22 cellular contexts compared by ENCODE assay signal in the genomic region with DNA sequence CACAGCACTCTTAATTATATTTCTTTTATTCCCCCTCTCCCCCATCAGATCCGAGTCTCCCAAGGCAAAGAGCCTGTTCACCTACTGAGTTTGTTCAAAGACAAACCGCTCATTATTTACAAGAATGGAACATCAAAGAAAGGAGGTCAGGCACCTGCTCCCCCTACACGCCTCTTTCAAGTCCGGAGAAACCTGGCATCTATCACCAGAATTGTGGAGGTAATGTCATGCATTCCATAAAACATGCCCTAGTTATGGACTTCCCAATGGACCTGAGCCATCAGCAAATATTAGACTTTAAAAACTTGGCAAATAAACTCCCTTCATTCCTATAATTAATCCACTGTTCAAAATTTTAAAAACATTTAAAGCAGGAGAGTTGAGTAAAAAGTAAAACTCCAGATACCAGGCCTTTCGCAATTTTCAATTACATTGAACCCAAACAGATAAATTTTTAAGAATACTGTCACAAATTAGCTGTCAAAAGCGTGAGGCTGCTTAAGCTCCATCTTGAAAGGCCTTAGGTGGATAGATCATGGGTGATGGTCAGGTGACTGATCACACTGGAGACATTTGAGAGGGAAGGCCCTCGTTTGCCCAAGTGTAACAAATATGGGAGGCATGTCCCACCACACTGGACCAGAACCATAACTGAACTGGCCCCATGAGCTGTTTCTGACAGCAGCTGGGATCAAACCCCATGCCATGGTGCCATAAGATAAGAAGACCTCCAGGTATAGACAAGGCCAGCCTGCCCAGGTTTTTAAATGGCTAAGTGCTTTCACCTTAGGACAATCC.
"Had no signal": no experiment of that assay in that cellular context is flagged by ENCODE, and none has a peak within 500 bp of the region (broad histone marks: within the 10 kb centered on the region; RNA-seq: fewer than 3 reads in every experiment).

No MANE protein-coding gene starts in this region.

- H3K9me3 ChIP-seq: ascending aorta had no signal

- H3K36me3 Mint-ChIP-seq: brain, T-cell had no signal

- H3K36me3 ChIP-seq: ascending aorta had no signal

- H3K4me1 ChIP-seq: ascending aorta had no signal

- H3K4me3 ChIP-seq: ascending aorta had no signal

- H3K4me3 Mint-ChIP-seq: activated CD4-positive, alpha-beta T cell treated with anti-CD3 and anti-CD28 coated beads for 36 hours; activated CD8-positive, alpha-beta T cell treated with anti-CD3 and anti-CD28 coated beads, Interleukin-2, amount 10 ng/mL, durations not matched to agents 7 days and 5 days; activated naive CD8-positive, alpha-beta T cell treated with anti-CD3 and anti-CD28 coated beads, Interleukin-2, amount 50 U/mL, for 24 hours; brain; central memory CD8-positive, alpha-beta T cell; T-cell had no signal

- H3K9me3 Mint-ChIP-seq: activated naive CD4-positive, alpha-beta T cell treated with anti-CD3 and anti-CD28 coated beads, Interleukin-2, amount 50 U/mL, for 72 hours; activated naive CD8-positive, alpha-beta T cell treated with anti-CD3 and anti-CD28 coated beads, Interleukin-2, amount 50 U/mL, for 24 hours; brain; central memory CD8-positive, alpha-beta T cell; T-cell had no signal

- H3K27ac ChIP-seq: ascending aorta had no signal

- H3K27me3 ChIP-seq: ascending aorta had no signal

- DNase-seq: activated CD4-positive, alpha-beta T cell treated with anti-CD3 and anti-CD28 coated beads for 36 hours; activated CD4-positive, alpha-beta T cell treated with anti-CD3 and anti-CD28 coated beads, Interleukin-2, amount 50 U/mL, for 4 hours; activated CD8-positive, alpha-beta memory T cell treated with anti-CD3 and anti-CD28 coated beads, Interleukin-2, amount 50 U/mL, for 48 hours; activated CD8-positive, alpha-beta T cell treated with anti-CD3 and anti-CD28 coated beads, Interleukin-2, amount 10 ng/mL, durations not matched to agents 7 days and 5 days; activated naive CD8-positive, alpha-beta T cell treated with anti-CD3 and anti-CD28 coated beads, Interleukin-2, amount 50 U/mL, for 24 hours; activated T-cell treated with anti-CD3 and anti-CD28 coated beads, Interleukin-2, amount 50 U/mL, for 1 hour; amniotic stem cell; NCI-H1092; NCI-H1694 treated with DMSO at 0.1 percent for 48 hours; NCI-H2029 treated with DMSO at 0.1 percent for 48 hours; NCI-H226; NCI-H526; NCI-H82; SIG-M5; T-cell; T-helper 2 cell; T1000 had no signal

- FAIRE-seq: TTC549 had no signal

- ATAC-seq: activated CD4-positive, alpha-beta T cell treated with anti-CD3 and anti-CD28 coated beads for 36 hours; activated CD8-positive, alpha-beta T cell treated with anti-CD3 and anti-CD28 coated beads, Interleukin-2, amount 10 ng/mL, durations not matched to agents 7 days and 5 days; activated naive CD4-positive, alpha-beta T cell treated with anti-CD3 and anti-CD28 coated beads, Interleukin-2, amount 50 U/mL, for 72 hours; activated naive CD8-positive, alpha-beta T cell treated with anti-CD3 and anti-CD28 coated beads, Interleukin-2, amount 50 U/mL, for 24 hours; T-cell had no signal

- H3K27me3 Mint-ChIP-seq: activated CD4-positive, alpha-beta T cell treated with anti-CD3 and anti-CD28 coated beads for 36 hours; activated naive CD8-positive, alpha-beta T cell treated with anti-CD3 and anti-CD28 coated beads, Interleukin-2, amount 50 U/mL, for 24 hours; central memory CD8-positive, alpha-beta T cell; T-cell had no signal

- H3K27ac Mint-ChIP-seq: activated CD4-positive, alpha-beta T cell treated with anti-CD3 and anti-CD28 coated beads for 36 hours; activated CD8-positive, alpha-beta T cell treated with anti-CD3 and anti-CD28 coated beads, Interleukin-2, amount 10 ng/mL, durations not matched to agents 7 days and 5 days; activated naive CD4-positive, alpha-beta T cell treated with anti-CD3 and anti-CD28 coated beads, Interleukin-2, amount 50 U/mL, for 72 hours; activated naive CD8-positive, alpha-beta T cell treated with anti-CD3 and anti-CD28 coated beads, Interleukin-2, amount 50 U/mL, for 24 hours; brain; T-cell had no signal
